Comparison of ENCODE assay signal across 8 cellular contexts in the genomic region with DNA sequence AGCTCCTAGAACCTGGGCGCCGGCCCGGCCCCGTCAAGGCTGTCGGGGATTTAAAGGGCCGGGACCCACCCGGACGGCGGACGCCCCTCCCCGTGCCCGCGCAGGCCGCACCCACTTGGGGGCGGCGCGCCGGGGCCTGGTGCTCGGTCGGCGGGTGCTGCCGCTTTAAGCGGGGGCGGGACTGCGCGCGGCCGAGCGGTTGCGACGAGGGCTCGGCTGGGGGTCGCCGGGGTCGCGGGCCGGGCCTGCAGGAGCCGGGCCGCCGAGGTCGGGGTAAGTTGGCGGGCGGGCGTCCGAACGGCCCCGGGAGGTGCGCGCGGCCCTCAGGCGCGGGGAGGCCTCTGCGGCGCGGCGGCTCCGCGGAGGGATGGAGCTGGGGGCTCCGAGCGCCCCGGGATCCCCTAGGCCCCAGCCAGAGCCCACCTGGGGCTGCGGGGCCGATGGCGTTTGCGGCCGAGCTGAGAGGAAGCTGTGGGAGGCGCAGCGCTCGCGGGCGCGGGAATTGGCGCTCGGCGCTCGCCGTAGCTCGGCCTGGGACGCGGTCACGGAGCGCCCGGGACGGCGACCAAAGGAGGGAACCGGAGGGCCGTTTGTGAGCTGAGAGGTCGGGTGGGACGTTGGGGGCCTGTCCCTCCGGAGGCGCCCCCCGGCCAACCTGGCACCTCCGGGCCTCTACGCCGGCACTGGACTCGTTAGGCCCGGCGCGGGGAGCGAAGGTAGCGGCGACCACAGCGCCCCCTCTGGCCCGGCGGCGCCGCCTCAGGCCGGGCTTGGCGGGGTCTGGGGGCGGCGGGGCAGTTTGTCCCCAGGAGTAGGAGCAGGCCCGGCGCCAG. TPM values are rescaled to one million over a fixed set of nuclear protein-coding genes. Genes with fewer than 3 reads are reported as not detected.
DNase-seq lines count a peak whose midpoint lies in the region; ATAC-seq and TF ChIP-seq lines count a peak whose summit lies in the region.

Gene TRRAP (plus strand): TSS at position 168 of the 833 bp plus-strand sequence. CDS start 2,619 bp downstream, outside the sequence.

- ATAC-seq in GM19043 (IDR thresholded peaks at IDR 0.05; ENCODE audit: low read depth, unreplicated experiment) = peak; percentile 53
- ATAC-seq in HG03378 (IDR thresholded peaks at IDR 0.05; ENCODE audit: unreplicated experiment) = peak; percentile 55

- H3K9me3 Mint-ChIP-seq in CD14-positive monocyte = no peaks in the 10 kb centered on the region

- H3K36me3 ChIP-seq in mucosa of stomach (ENCODE audit: control insufficient read depth, insufficient read depth, low read length) = no peaks in the 10 kb centered on the region

- peak; percentile 100 for TF ChIP-seq CTCF in CD14-positive monocyte (IDR thresholded peaks at IDR 0.05)

- H3K27me3 Mint-ChIP-seq in CD14-positive monocyte (ENCODE audit: low read depth in 3 of 3) = peaks cover 10 to 16% (median 13%) of the 10 kb centered on the region in 3 donors

- peak within 1 kb of the TSS; percentile 82 for H3K4me3 ChIP-seq in mucosa of stomach (ENCODE audit: low read length)

- peak; percentile 60 for DNase-seq in CD14-positive monocyte (ENCODE audit: low spot score)
- DNase-seq in NOMO-1 treated with DMSO at 0.1 percent for 48 hours (lab: John Stamatoyannopoulos, UW; ENCODE audit: unreplicated experiment) = peak; percentile 69
- DNase-seq in activated T-cell treated with anti-CD3 and anti-CD28 coated beads, Interleukin-2, amount 50 U/mL, for 1 hour = peak; percentile 85
- peak; percentile 86 to 91 for DNase-seq in erythroblast (lab: John Stamatoyannopoulos, UW)
- DNase-seq in stimulated activated CD8-positive, alpha-beta memory T cell treated with anti-CD3 and anti-CD28 coated beads, Interleukin-7, amount 100 ng/mL, for 1 hour (ENCODE audit: low read depth in 2 of 2) = peak; percentile 49 to 51

- peak within 1 kb of the TSS; percentile 91 to 93 for H3K4me3 Mint-ChIP-seq in CD14-positive monocyte

- H3K9me3 ChIP-seq in mucosa of stomach (ENCODE audit: control insufficient read depth, low read length) = no peaks in the 10 kb centered on the region

- peaks cover 20 to 29% of the 10 kb centered on the region in 2 donors for H3K36me3 Mint-ChIP-seq in CD14-positive monocyte

- TF ChIP-seq POLR2A in erythroblast (IDR thresholded peaks at IDR 0.05; ENCODE audit: low read length) = peak; percentile 51

- H3K27ac Mint-ChIP-seq in CD14-positive monocyte = peak within 1 kb of the TSS; percentile 18 to 94 (median 81)

- H3K4me1 Mint-ChIP-seq in CD14-positive monocyte = peaks cover 16% of the 10 kb centered on the region

- H3K9ac ChIP-seq in mucosa of stomach (ENCODE audit: low read length) = peak within 1 kb of the TSS; percentile 97

- intact Hi-C loops in CD14-positive monocyte (cut with micrococcal nuclease) = loop anchor here in 1 of 2 donors (10.0 kb wide), 1 partner anchor 446 kb away; the partner anchor contains the start of gene ARPC1A

- H3K4me1 ChIP-seq in mucosa of stomach (ENCODE audit: control insufficient read depth, insufficient read depth, low read length) = peaks cover 4% of the 10 kb centered on the region

- H3K27me3 ChIP-seq in mucosa of stomach (ENCODE audit: control insufficient read depth, insufficient read depth, low read length) = no peaks in the 10 kb centered on the region

RNA-seq across cellular contexts. Expression of gene TRRAP, which starts in this region (rescaled TPM):
- polyA plus RNA-seq in CD14-positive monocyte = 1 to 10 TPM in 1 of 2 donors, under 1 TPM in 1; 0.67 to 1.2 TPM

Comparison
In these comparisons a context has a peak if more than half of its experiments do, and no peak if none do; other contexts are left out.
1. Peak in every context shown above with its lines: DNase-seq, ATAC-seq and H3K4me3 ChIP-seq.